8 cellular contexts compared by ENCODE assay signal in genomic region chr3:3127432-3128010, GRCh38. TPM values are rescaled to one million over a fixed set of nuclear protein-coding genes. Genes with fewer than 3 reads are reported as not detected.
DNase-seq lines count a peak whose midpoint lies in the region; ATAC-seq and TF ChIP-seq lines count a peak whose summit lies in the region.

No MANE protein-coding gene starts in this region.

- peaks cover 26% of the 10 kb centered on the region for H4K20me1 ChIP-seq in Loucy (ENCODE audit: insufficient read depth, low read length, poor library complexity, severe bottlenecking)

- no peaks in the 10 kb centered on the region for H3K9me3 ChIP-seq in Loucy (ENCODE audit: insufficient read depth, low read depth, low read length)
- no peaks in the 10 kb centered on the region for H3K9me3 ChIP-seq in skeletal muscle tissue (ENCODE audit: control insufficient read depth in 3 of 3, low read length in 3 of 3)

- TF ChIP-seq CTCF in Loucy (conservative IDR thresholded peaks at IDR 0.05; ENCODE audit: low read length), result no peak
- no peak for TF ChIP-seq CTCF in foreskin keratinocyte (conservative IDR thresholded peaks at IDR 0.05)

- H3K36me3 ChIP-seq in Loucy (ENCODE audit: insufficient read depth, low read length), result peaks cover 9% of the 10 kb centered on the region; the same call in 1 of the 2 replicates
- peaks cover 7 to 12% (median 9%) of the 10 kb centered on the region in 3 donors for H3K36me3 ChIP-seq in skeletal muscle tissue (ENCODE audit: control insufficient read depth in 3 of 3, insufficient read depth in 3 of 3, low read length in 3 of 3)

- H3F3A ChIP-seq in Loucy (ENCODE audit: low read depth), result no peaks in the 10 kb centered on the region

- ATAC-seq in foreskin keratinocyte (peak; percentile 26), GM18519 (IDR thresholded peaks at IDR 0.05; ENCODE audit: low FRiP score, unreplicated experiment) (no peak)

- H3K4me1 ChIP-seq in Loucy (ENCODE audit: insufficient read depth, low read length, poor library complexity, severe bottlenecking) (peaks cover 36% of the 10 kb centered on the region), foreskin keratinocyte (peaks cover 4% of the 10 kb centered on the region), skeletal muscle tissue (ENCODE audit: control insufficient read depth in 3 of 3, insufficient read depth in 3 of 3, low read length in 3 of 3) (peaks cover 6 to 16% (median 10%) of the 10 kb centered on the region in 3 donors)

- peak; percentile 59 for DNase-seq in activated naive CD4-positive, alpha-beta T cell treated with Interleukin-2 at 50 U/mL for 16 hours
- DNase-seq in activated naive CD4-positive, alpha-beta T cell (lab: John Stamatoyannopoulos, UW), result no peak
- peak; percentile 59 to 60 for DNase-seq in activated T-cell treated with anti-CD3 and anti-CD28 coated beads, Interleukin-2, amount 50 U/mL, for 48 hours
- DNase-seq in foreskin keratinocyte (peak; percentile 5 to 20), superior temporal gyrus (ENCODE audit: extremely low spot score) (no peak)

- H3K27me3 ChIP-seq in Loucy (ENCODE audit: insufficient read depth, low read length, poor library complexity, severe bottlenecking) (no peaks in the 10 kb centered on the region), foreskin keratinocyte (no peaks in the 10 kb centered on the region), skeletal muscle tissue (ENCODE audit: control insufficient read depth in 3 of 3, insufficient read depth in 3 of 3, low read length in 3 of 3) (no peaks in the 10 kb centered on the region)

- no peaks in the 10 kb centered on the region for H3K9me2 ChIP-seq in Loucy (replicated peaks; ENCODE audit: low read depth, low read length)

- peak overlapping the region; percentile 83 for H2AFZ ChIP-seq in Loucy (ENCODE audit: low read length)

- peaks cover 44% of the 10 kb centered on the region for H3K79me2 ChIP-seq in Loucy (ENCODE audit: insufficient read depth, low read length)

- H3K27ac ChIP-seq in foreskin keratinocyte (peak overlapping the region; percentile 77), skeletal muscle tissue (ENCODE audit: low read depth, low read length) (peak overlapping the region; percentile 85)

- H3K9ac ChIP-seq in Loucy (ENCODE audit: low read depth, low read length, poor library complexity, severe bottlenecking) (peak overlapping the region; percentile 96), skeletal muscle tissue (ENCODE audit: low read depth in 1 of 3, low read length in 3 of 3) (peak overlapping the region; percentile 84 to 95 (median 91))

- peak overlapping the region; percentile 80 for H3K4me2 ChIP-seq in Loucy (ENCODE audit: low read depth, low read length, poor library complexity, severe bottlenecking)

- H3K4me3 ChIP-seq in Loucy (ENCODE audit: low read length, poor library complexity, severe bottlenecking) (peak overlapping the region; percentile 98), skeletal muscle tissue (ENCODE audit: low read length in 3 of 3) (peak overlapping the region; percentile 78 to 100 (median 97))

RNA-seq across cellular contexts. Expression of gene TRNT1, which starts 0.8 kb away (rescaled TPM):
- total RNA-seq in foreskin keratinocyte (15.2 and 15.6 TPM in 2 replicates), skeletal muscle tissue (26.6 TPM)
- 8.0 and 9.0 TPM in 2 replicates for polyA plus RNA-seq in foreskin keratinocyte

RNA-seq across cellular contexts. Expression of gene IL5RA, which starts 17.3 kb away (rescaled TPM):
- total RNA-seq in foreskin keratinocyte, result not detected in 2 replicates
- polyA plus RNA-seq in foreskin keratinocyte, result not detected in 2 replicates
- not detected for total RNA-seq in skeletal muscle tissue

RNA-seq across cellular contexts. Expression of gene CRBN, which starts 52.0 kb away (rescaled TPM):
- total RNA-seq in foreskin keratinocyte (22.6 and 23.7 TPM in 2 replicates), skeletal muscle tissue (76.2 TPM)
- polyA plus RNA-seq in foreskin keratinocyte, result 13.2 and 14.4 TPM in 2 replicates

Comparison
In these comparisons a context has a peak if more than half of its experiments do, and no peak if none do; other contexts are left out.
1. DNase-seq: peak in activated naive CD4-positive, alpha-beta T cell treated with Interleukin-2 at 50 U/mL for 16 hours (single experiment), activated T-cell treated with anti-CD3 and anti-CD28 coated beads, Interleukin-2, amount 50 U/mL, for 48 hours (2 of 2) and foreskin keratinocyte (2 of 2); none in activated naive CD4-positive, alpha-beta T cell (0 of 4) and superior temporal gyrus (single experiment).